10 cellular contexts compared by ENCODE assay signal in genomic region chr19:54359149-54359820, GRCh38. TPM values are rescaled to one million over a fixed set of nuclear protein-coding genes. Genes with fewer than 3 reads are reported as not detected.
DNase-seq lines count a peak whose midpoint lies in the region; ATAC-seq and TF ChIP-seq lines count a peak whose summit lies in the region.
"Not testable (repeated sequence)": the region's sequence is repeated elsewhere in the genome, so short reads cannot be mapped to it uniquely, and the experiment has no call there.
"Had no signal": no experiment of that assay in that cellular context is flagged by ENCODE, and none has a peak within 500 bp of the region (broad histone marks: within the 10 kb centered on the region; RNA-seq: fewer than 3 reads in every experiment).

No MANE protein-coding gene starts in this region.

- not testable (repeated sequence) for H3K4me3 Mint-ChIP-seq in H9; activated CD4-positive, alpha-beta memory T cell treated with anti-CD3 and anti-CD28 coated beads, Interleukin-2, amount 10 ng/mL, durations not matched to agents 7 days and 5 days; stimulated activated naive CD8-positive, alpha-beta T cell treated with anti-CD3 and anti-CD28 coated beads, Interleukin-15, amount 100 ng/mL, for 72 hours

- not testable (repeated sequence) for H3K4me1 ChIP-seq in H9 (ENCODE audit: insufficient read depth, low read length); PC-9 (replicated peaks; ENCODE audit: insufficient read depth)

- H3K9me3 ChIP-seq in H9 (ENCODE audit: control insufficient read depth, low read depth, low read length); PC-9 (ENCODE audit: insufficient read depth, low read depth): not testable (repeated sequence)

- DNase-seq in GM12864 (ENCODE audit: low read depth); H9; left lobe of liver (ENCODE audit: low spot score): not testable (repeated sequence)
- DNase-seq in PC-9, result peak in 1 of 2 experiments; percentile 29
- DNase-seq in activated CD4-positive, alpha-beta memory T cell treated with anti-CD3 and anti-CD28 coated beads, Interleukin-2, amount 10 ng/mL, durations not matched to agents 7 days and 5 days, result peak; percentile 83
- DNase-seq in activated naive CD4-positive, alpha-beta T cell treated with anti-CD3 and anti-CD28 coated beads, Interleukin-2, amount 50 U/mL, for 72 hours (ENCODE audit: low spot score in 2 of 2), result peak; percentile 68 to 76
- peak; percentile 73 to 77 for DNase-seq in stimulated activated CD4-positive, alpha-beta T cell treated with anti-CD3 and anti-CD28 coated beads, Interleukin-2, amount 100 ng/mL, for 24 hours
- DNase-seq in stimulated activated naive CD8-positive, alpha-beta T cell treated with anti-CD3 and anti-CD28 coated beads, Interleukin-15, amount 100 ng/mL, for 72 hours, result peak; percentile 76 to 78

- not testable (repeated sequence) for H3K27ac ChIP-seq in H9 (ENCODE audit: insufficient read length, low read depth, low read length); PC-9

- H3K79me1 ChIP-seq in H9 (ENCODE audit: insufficient read depth, low read depth, low read length, poor library complexity, severe bottlenecking), result not testable (repeated sequence)

- H4K20me1 ChIP-seq in H9 (ENCODE audit: control insufficient read depth, insufficient read depth, insufficient read length); PC-9 (ENCODE audit: insufficient read depth): not testable (repeated sequence)

- H3K4ac ChIP-seq in H9 (ENCODE audit: low read depth, low read length), result not testable (repeated sequence)

- not testable (repeated sequence) for H2BK5ac ChIP-seq in H9 (ENCODE audit: insufficient read length, low read length)

- not testable (repeated sequence) for H3K18ac ChIP-seq in H9 (ENCODE audit: insufficient read length, low read depth, low read length)

- H2BK15ac ChIP-seq in H9 (ENCODE audit: low read depth, low read length), result not testable (repeated sequence)

- H3K4me3 ChIP-seq in GM12864 (ENCODE audit: low read depth, low read length); PC-9: not testable (repeated sequence)

- H3F3A ChIP-seq in PC-9 (ENCODE audit: insufficient read depth, low read depth), result not testable (repeated sequence)

- POLR2A ChIA-PET in PC-9 (lab: Charles Lee; ENCODE audit: unreplicated experiment); activated CD4-positive, alpha-beta memory T cell treated with anti-CD3 and anti-CD28 coated beads, Interleukin-2, amount 10 ng/mL, durations not matched to agents 7 days and 5 days (lab: Charles Lee): not testable (repeated sequence)

- not testable (repeated sequence) for H3K9me2 ChIP-seq in PC-9 (ENCODE audit: insufficient read depth)

- not testable (repeated sequence) for H2AFZ ChIP-seq in H9 (ENCODE audit: low read length); PC-9

- H2BK20ac ChIP-seq in H9 (ENCODE audit: low read depth, low read length, poor library complexity, severe bottlenecking), result not testable (repeated sequence)

- not testable (repeated sequence) for H3K4me2 ChIP-seq in H9 (ENCODE audit: insufficient read depth, insufficient read length, low read length); PC-9

- H3K9me3 Mint-ChIP-seq in H9, result peaks cover 0 to 36% of the 10 kb centered on the region in 2 experiments; a peak in 2 of 5 replicates
- H3K9me3 Mint-ChIP-seq in activated CD4-positive, alpha-beta memory T cell treated with anti-CD3 and anti-CD28 coated beads, Interleukin-2, amount 10 ng/mL, durations not matched to agents 7 days and 5 days; activated naive CD4-positive, alpha-beta T cell treated with anti-CD3 and anti-CD28 coated beads, Interleukin-2, amount 50 U/mL, for 72 hours; stimulated activated naive CD8-positive, alpha-beta T cell treated with anti-CD3 and anti-CD28 coated beads, Interleukin-15, amount 100 ng/mL, for 72 hours: not testable (repeated sequence)

- not testable (repeated sequence) for H4K8ac ChIP-seq in H9 (replicated peaks; ENCODE audit: insufficient read length, low read depth, low read length)

- H2BK120ac ChIP-seq in H9 (ENCODE audit: low read depth, low read length, poor library complexity, severe bottlenecking), result not testable (repeated sequence)

- H2AK5ac ChIP-seq in H9 (ENCODE audit: insufficient read length, low read length), result not testable (repeated sequence)

- not testable (repeated sequence) for H2BK12ac ChIP-seq in H9 (ENCODE audit: insufficient read length, low read depth, low read length)

- not testable (repeated sequence) for H3K14ac ChIP-seq in H9 (ENCODE audit: insufficient read depth, low read length)

- H3K27me3 ChIP-seq in H9 (ENCODE audit: insufficient read depth, low read length), result not testable (repeated sequence)
- H3K27me3 ChIP-seq in PC-9 (ENCODE audit: insufficient read depth, low read depth), result peaks cover 59% of the 10 kb centered on the region

- H3K4me1 Mint-ChIP-seq in H9, result not testable (repeated sequence)
- peaks cover 44% of the 10 kb centered on the region for H3K4me1 Mint-ChIP-seq in activated CD4-positive, alpha-beta memory T cell treated with anti-CD3 and anti-CD28 coated beads, Interleukin-2, amount 10 ng/mL, durations not matched to agents 7 days and 5 days
- peaks cover 41% of the 10 kb centered on the region for H3K4me1 Mint-ChIP-seq in stimulated activated naive CD8-positive, alpha-beta T cell treated with anti-CD3 and anti-CD28 coated beads, Interleukin-15, amount 100 ng/mL, for 72 hours

- ATAC-seq in activated naive CD4-positive, alpha-beta T cell treated with anti-CD3 and anti-CD28 coated beads, Interleukin-2, amount 50 U/mL, for 72 hours, result peak; percentile 75 to 93
- ATAC-seq in left lobe of liver, result peak; percentile 73
- peak; percentile 87 for ATAC-seq in stimulated activated naive CD8-positive, alpha-beta T cell treated with anti-CD3 and anti-CD28 coated beads, Interleukin-15, amount 100 ng/mL, for 72 hours

- not testable (repeated sequence) for BruUV-seq in PC-9 (replicated peaks; lab: Mats Ljungman, UMichigan)

- not testable (repeated sequence) for H3K36me3 ChIP-seq in PC-9 (ENCODE audit: low read depth)

- intact Hi-C loops in PC-9 (cut with micrococcal nuclease; ENCODE audit: unreplicated experiment), result not testable (repeated sequence)

- H4K5ac ChIP-seq in H9 (ENCODE audit: insufficient read length, low read depth, low read length), result not testable (repeated sequence)

- not testable (repeated sequence) for H3K9ac ChIP-seq in H9 (ENCODE audit: extremely low read depth, insufficient read length, low read length)

- CTCF ChIA-PET in PC-9 (lab: Charles Lee), result not testable (repeated sequence)
- CTCF ChIA-PET in activated CD4-positive, alpha-beta memory T cell treated with anti-CD3 and anti-CD28 coated beads, Interleukin-2, amount 10 ng/mL, durations not matched to agents 7 days and 5 days (lab: Charles Lee), result interaction anchor here (0.6 to 0.7 kb wide), 2 partner anchors 32 to 181 kb away, joined by 3 to 4 read pairs; no protein-coding TSS in a partner anchor

- not testable (repeated sequence) for H3K56ac ChIP-seq in H9 (ENCODE audit: insufficient read length, low read depth, low read length)

- H3K23me2 ChIP-seq in H9 (ENCODE audit: insufficient read length, low read depth, low read length, poor library complexity, severe bottlenecking), result not testable (repeated sequence)

- H3K79me2 ChIP-seq in H9 (ENCODE audit: insufficient read depth, low read length); PC-9 (ENCODE audit: low read depth): not testable (repeated sequence)

- H3K27ac Mint-ChIP-seq in H9; activated CD4-positive, alpha-beta memory T cell treated with anti-CD3 and anti-CD28 coated beads, Interleukin-2, amount 10 ng/mL, durations not matched to agents 7 days and 5 days; activated naive CD4-positive, alpha-beta T cell treated with anti-CD3 and anti-CD28 coated beads, Interleukin-2, amount 50 U/mL, for 72 hours; stimulated activated naive CD8-positive, alpha-beta T cell treated with anti-CD3 and anti-CD28 coated beads, Interleukin-15, amount 100 ng/mL, for 72 hours: not testable (repeated sequence)

- TF ChIP-seq CTCF in GM12864 (IDR thresholded peaks at IDR 0.05; ENCODE audit: low read depth, low read length, missing control alignments), result peak; percentile 35
- peak; percentile 45; the same call in 2 of the 3 replicates for TF ChIP-seq CTCF in H9 (conservative IDR thresholded peaks at IDR 0.05)
- TF ChIP-seq CTCF in PC-9 (conservative IDR thresholded peaks at IDR 0.05), result peak; percentile 35; the same call in 1 of the 2 replicates

- not testable (repeated sequence) for H4K91ac ChIP-seq in H9 (ENCODE audit: insufficient read length, low read depth, low read length)

- no CpG with 5 or more reads among the region's 21 CpGs for WGBS in H9 (ENCODE audit: extremely low coverage, insufficient read length, low lambda C conversion rate)

- H3K27me3 Mint-ChIP-seq in H9 (ENCODE audit: low read depth), result peaks cover 13% of the 10 kb centered on the region
- not testable (repeated sequence) for H3K27me3 Mint-ChIP-seq in activated CD4-positive, alpha-beta memory T cell treated with anti-CD3 and anti-CD28 coated beads, Interleukin-2, amount 10 ng/mL, durations not matched to agents 7 days and 5 days; stimulated activated naive CD8-positive, alpha-beta T cell treated with anti-CD3 and anti-CD28 coated beads, Interleukin-15, amount 100 ng/mL, for 72 hours

- H3T11ph ChIP-seq in H9 (ENCODE audit: low read length), result not testable (repeated sequence)

- H3K36me3 Mint-ChIP-seq in H9 (ENCODE audit: insufficient read depth in 1 of 3, low read depth in 3 of 3), result not testable (repeated sequence)
- H3K36me3 Mint-ChIP-seq in activated CD4-positive, alpha-beta memory T cell treated with anti-CD3 and anti-CD28 coated beads, Interleukin-2, amount 10 ng/mL, durations not matched to agents 7 days and 5 days (ENCODE audit: low read depth), result peaks cover 33% of the 10 kb centered on the region
- H3K36me3 Mint-ChIP-seq in activated naive CD4-positive, alpha-beta T cell treated with anti-CD3 and anti-CD28 coated beads, Interleukin-2, amount 50 U/mL, for 72 hours, result peaks cover 0 to 10% of the 10 kb centered on the region in 2 donors

- not testable (repeated sequence) for H3K23ac ChIP-seq in H9 (ENCODE audit: insufficient read length, low read depth, low read length)

RNA-seq across cellular contexts. Expression of gene LAIR1, which starts 5.4 kb away (rescaled TPM):
- total RNA-seq in H9 (2021), result not detected in 2 replicates
- not detected in 2 replicates for total RNA-seq in PC-9 (2021)
- 10 to 100 TPM; 56.6 to 59.0 TPM for total RNA-seq in activated CD4-positive, alpha-beta memory T cell treated with anti-CD3 and anti-CD28 coated beads, Interleukin-2, amount 10 ng/mL, durations not matched to agents 7 days and 5 days
- 1 to 10 TPM; 2.9 to 9.9 TPM for total RNA-seq in activated naive CD4-positive, alpha-beta T cell treated with anti-CD3 and anti-CD28 coated beads, Interleukin-2, amount 50 U/mL, for 72 hours
- 3.1 TPM for total RNA-seq in left lobe of liver
- total RNA-seq: IMR-90 had no signal

RNA-seq across cellular contexts. Expression of gene LILRA4, which starts 20.3 kb away (rescaled TPM):
- total RNA-seq in H9 (2021), result not detected in 2 replicates
- total RNA-seq in PC-9 (2021), result not detected in 2 replicates
- total RNA-seq in activated CD4-positive, alpha-beta memory T cell treated with anti-CD3 and anti-CD28 coated beads, Interleukin-2, amount 10 ng/mL, durations not matched to agents 7 days and 5 days, result not detected
- not detected for total RNA-seq in activated naive CD4-positive, alpha-beta T cell treated with anti-CD3 and anti-CD28 coated beads, Interleukin-2, amount 50 U/mL, for 72 hours
- total RNA-seq in left lobe of liver, result not detected
- total RNA-seq: fibroblast of villous mesenchyme, IMR-90 had no signal

RNA-seq across cellular contexts. Expression of gene LILRA5, which starts 46.3 kb away (rescaled TPM):
- total RNA-seq in H9 (2021), result not detected in 2 replicates
- not detected in 2 replicates for total RNA-seq in PC-9 (2021)
- not detected for total RNA-seq in activated CD4-positive, alpha-beta memory T cell treated with anti-CD3 and anti-CD28 coated beads, Interleukin-2, amount 10 ng/mL, durations not matched to agents 7 days and 5 days
- total RNA-seq in activated naive CD4-positive, alpha-beta T cell treated with anti-CD3 and anti-CD28 coated beads, Interleukin-2, amount 50 U/mL, for 72 hours, result not detected
- 1.4 TPM for total RNA-seq in left lobe of liver
- total RNA-seq: fibroblast of villous mesenchyme, IMR-90 had no signal

RNA-seq across cellular contexts. Expression of gene TTYH1, which starts 56.0 kb away (rescaled TPM):
- total RNA-seq in H9 (2021), result 43.1 and 47.1 TPM in 2 replicates
- total RNA-seq in PC-9 (2021), result 1.6 and 2.4 TPM in 2 replicates
- total RNA-seq in activated CD4-positive, alpha-beta memory T cell treated with anti-CD3 and anti-CD28 coated beads, Interleukin-2, amount 10 ng/mL, durations not matched to agents 7 days and 5 days, result under 1 TPM; 0.53 to 0.68 TPM
- under 1 TPM in 1 of 2 donors, not detected in 1; 0.37 TPM for total RNA-seq in activated naive CD4-positive, alpha-beta T cell treated with anti-CD3 and anti-CD28 coated beads, Interleukin-2, amount 50 U/mL, for 72 hours
- total RNA-seq in left lobe of liver, result 0.33 TPM
- total RNA-seq: fibroblast of villous mesenchyme, IMR-90 had no signal

Comparison
In these comparisons a context has a peak if more than half of its experiments do, and no peak if none do; other contexts are left out.
1. RNA of gene LAIR1, which starts 5.4 kb away (total RNA-seq): 56.6 to 59.0 TPM in activated CD4-positive, alpha-beta memory T cell treated with anti-CD3 and anti-CD28 coated beads, Interleukin-2, amount 10 ng/mL, durations not matched to agents 7 days and 5 days; 2.9 to 9.9 TPM in activated naive CD4-positive, alpha-beta T cell treated with anti-CD3 and anti-CD28 coated beads, Interleukin-2, amount 50 U/mL, for 72 hours, 3.1 TPM in left lobe of liver (single experiment), not detected in H9 and not detected in PC-9; every median in the first group is over 4 times any median in the second.
2. Peak in every context shown above with its lines, with median percentiles within 50 percentile points of each other: CTCF ChIP-seq and ATAC-seq.